ENCODE assay signal across 14 cellular contexts in genomic region chr2:26767129-26767528, GRCh38. TPM values are rescaled to one million over a fixed set of nuclear protein-coding genes. Genes with fewer than 3 reads are reported as not detected.
DNase-seq lines count a peak whose midpoint lies in the region; ATAC-seq and TF ChIP-seq lines count a peak whose summit lies in the region.
"Had no signal": no experiment of that assay in that cellular context is flagged by ENCODE, and none has a peak within 500 bp of the region (broad histone marks: within the 10 kb centered on the region; RNA-seq: fewer than 3 reads in every experiment).

No MANE protein-coding gene starts in this region.

- no peak for TF ChIP-seq POLR2A in tibial nerve (IDR thresholded peaks at IDR 0.05)

- H3K27ac Mint-ChIP-seq in activated T-cell treated with anti-CD3 and anti-CD28 coated beads, Interleukin-2, amount 50 U/mL, for 24 hours = peak overlapping the region; percentile 69
- H3K27ac Mint-ChIP-seq in WTC11 = no peak overlapping the region

- POLR2A ChIA-PET in WTC11 (lab: Charles Lee) = no interaction called here

- H3K9me3 Mint-ChIP-seq in activated T-cell treated with anti-CD3 and anti-CD28 coated beads, Interleukin-2, amount 50 U/mL, for 24 hours = no peaks in the 10 kb centered on the region
- H3K9me3 Mint-ChIP-seq in WTC11 = no peaks in the 10 kb centered on the region

- peaks cover 69% of the 10 kb centered on the region for H3K4me1 Mint-ChIP-seq in activated T-cell treated with anti-CD3 and anti-CD28 coated beads, Interleukin-2, amount 50 U/mL, for 24 hours (ENCODE audit: low read depth)
- H3K4me1 Mint-ChIP-seq in WTC11 = peaks cover 7% of the 10 kb centered on the region

- H3K36me3 ChIP-seq in mesodermal cell (ENCODE audit: control insufficient read depth, insufficient read depth, low read length) (peaks cover 14% of the 10 kb centered on the region), tibial nerve (no peaks in the 10 kb centered on the region)

- H3K4me1 ChIP-seq in mesodermal cell (ENCODE audit: control insufficient read depth, insufficient read depth, low read length, poor library complexity, severe bottlenecking) (peaks cover 26% of the 10 kb centered on the region), tibial nerve (peaks cover 0 to 79% (median 52%) of the 10 kb centered on the region in 4 donors)

- ATAC-seq in WTC11 = no peak

- TF ChIP-seq EP300 in tibial nerve (IDR thresholded peaks at IDR 0.05) = no peak

- no peak for DNase-seq in activated T-cell treated with anti-CD3 and anti-CD28 coated beads, Interleukin-2, amount 50 U/mL, for 24 hours
- DNase-seq in activated T-cell treated with anti-CD3 and anti-CD28 coated beads, Interleukin-2, amount 50 U/mL, for 48 hours = no peak
- DNase-seq in WTC11 (ENCODE audit: low spot score) (no peak), tibial nerve (ENCODE audit: low spot score in 2 of 2) (no peak), OCI-M1 (lab: John Stamatoyannopoulos, UW) (no peak), hypothalamus (lab: John Stamatoyannopoulos, UW) (no peak), NCI-H748 treated with DMSO at 0.1 percent for 48 hours (lab: John Stamatoyannopoulos, UW) (no peak)
- DNase-seq: ACHN; amygdala; DMS79 treated with DMSO at 0.1 percent for 48 hours; NCI-H1105; NCI-H510A; stimulated activated CD4-positive, alpha-beta T cell treated with anti-CD3 and anti-CD28 coated beads, Interleukin-12 subunit alpha, Interleukin-12 subunit beta, amount 100 ng/mL, for 4 hours had no signal

- H3K27me3 Mint-ChIP-seq in activated T-cell treated with anti-CD3 and anti-CD28 coated beads, Interleukin-2, amount 50 U/mL, for 24 hours = no peaks in the 10 kb centered on the region
- peaks cover 14% of the 10 kb centered on the region for H3K27me3 Mint-ChIP-seq in WTC11 (ENCODE audit: low read depth)

- 52 to 62% methylated on average over 4 to 5 of the region's 5 CpGs for whole genome bisulfite sequencing in mesodermal cell (ENCODE audit: insufficient coverage in 2 of 2), 2 experiments
- WGBS in tibial nerve, 2 donors = 56 to 70% methylated on average over 5 of the region's 5 CpGs

- TF ChIP-seq CTCF in WTC11 (IDR thresholded peaks at IDR 0.05) = no peak
- TF ChIP-seq CTCF in tibial nerve (IDR thresholded peaks at IDR 0.05) = no peak

- no peak overlapping the region for H3K4me3 Mint-ChIP-seq in activated T-cell treated with anti-CD3 and anti-CD28 coated beads, Interleukin-2, amount 50 U/mL, for 24 hours
- H3K4me3 Mint-ChIP-seq in WTC11 = no peak overlapping the region

- peak overlapping the region; percentile 55 for H3K27ac ChIP-seq in mesodermal cell (ENCODE audit: low read depth, low read length, severe bottlenecking)
- H3K27ac ChIP-seq in tibial nerve = peak overlapping the region; percentile 45 to 95 (median 73)

- CTCF ChIA-PET in WTC11 (lab: Charles Lee) = no interaction called here

- H3K9me3 ChIP-seq in mesodermal cell (ENCODE audit: control insufficient read depth, low read length) = no peaks in the 10 kb centered on the region
- no peaks in the 10 kb centered on the region for H3K9me3 ChIP-seq in tibial nerve

- H3K4me3 ChIP-seq in mesodermal cell (ENCODE audit: extremely low read depth, insufficient read depth, low read length, poor library complexity, severe bottlenecking) = no peak overlapping the region
- H3K4me3 ChIP-seq in tibial nerve = no peak overlapping the region

- H3K27me3 ChIP-seq in tibial nerve = no peaks in the 10 kb centered on the region

- H3K36me3 Mint-ChIP-seq in activated T-cell treated with anti-CD3 and anti-CD28 coated beads, Interleukin-2, amount 50 U/mL, for 24 hours (ENCODE audit: low read depth) = peaks cover 31% of the 10 kb centered on the region
- H3K36me3 Mint-ChIP-seq in WTC11 = no peaks in the 10 kb centered on the region

TF ChIP-seq in WTC11, 78 proteins besides CTCF, POLR2A, EP300 and RAD21:
- peak; percentile 37; the same call in 1 of the 2 replicates for TF ChIP-seq ZNF423 (CRISPR knock-in tag; IDR thresholded peaks at IDR 0.05)
- TF ChIP-seq ELF4 (CRISPR knock-in tag; IDR thresholded peaks at IDR 0.05; ENCODE audit: low read depth) = no peak
- no peak for TF ChIP-seq ZNF263 (CRISPR knock-in tag; IDR thresholded peaks at IDR 0.05; ENCODE audit: low read depth)
- TF ChIP-seq FOXJ3 (CRISPR knock-in tag; IDR thresholded peaks at IDR 0.05; ENCODE audit: borderline replicate concordance) = no peak
- TF ChIP-seq ZSCAN18 (CRISPR knock-in tag; IDR thresholded peaks at IDR 0.05) = no peak

RNA-seq across cellular contexts. Expression of gene SLC35F6, which starts 3.0 kb away (rescaled TPM):
- 10.3 to 12.0 TPM (median 11.9 TPM) in 3 replicates for total RNA-seq in WTC11 (2021)
- polyA plus RNA-seq in mesodermal cell (2013, experiment 1 of 2) = 16.0 TPM
- polyA plus RNA-seq in mesodermal cell (2013, experiment 2 of 2) = 15.4 TPM
- total RNA-seq in tibial nerve = 10 to 100 TPM; 30.1 to 51.6 (median 43.3) TPM

RNA-seq across cellular contexts. Expression of gene CENPA, which starts 18.7 kb away (rescaled TPM):
- total RNA-seq in WTC11 (2021) (37.4 to 45.6 TPM (median 40.2 TPM) in 3 replicates), tibial nerve (1 to 10 TPM in 2 of 4 donors, not detected in 2; 3.3 to 3.5 TPM)
- polyA plus RNA-seq in mesodermal cell (2013, experiment 1 of 2) = 33.6 TPM
- 29.0 TPM for polyA plus RNA-seq in mesodermal cell (2013, experiment 2 of 2)
